Comparison of ENCODE assay signal across 1 cellular context in genomic region chr2:39437522-39438296, GRCh38.
TF ChIP-seq lines count a peak whose summit lies in the region.

No MANE protein-coding gene starts in this region.

TF ChIP-seq in HepG2, 621 proteins besides CTCF, POLR2A, EP300 and RAD21 (continued from another document and continues in another):
- TF ChIP-seq FOXP4 (CRISPR knock-in tag; IDR thresholded peaks at IDR 0.05): peak; percentile 40; the same call in 1 of the 2 replicates
- TF ChIP-seq ZFAT (CRISPR knock-in tag; conservative IDR thresholded peaks at IDR 0.05): no peak
- TF ChIP-seq YY1 (IDR thresholded peaks at IDR 0.05; ENCODE audit: insufficient read depth, insufficient replicate concordance, low read depth, low read length): no peak
- TF ChIP-seq ARID2 (CRISPR knock-in tag; IDR thresholded peaks at IDR 0.05; ENCODE audit: borderline replicate concordance): no peak
- TF ChIP-seq, protein P1, sequence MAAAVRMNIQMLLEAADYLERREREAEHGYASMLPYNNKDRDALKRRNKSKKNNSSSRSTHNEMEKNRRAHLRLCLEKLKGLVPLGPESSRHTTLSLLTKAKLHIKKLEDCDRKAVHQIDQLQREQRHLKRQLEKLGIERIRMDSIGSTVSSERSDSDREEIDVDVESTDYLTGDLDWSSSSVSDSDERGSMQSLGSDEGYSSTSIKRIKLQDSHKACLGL (CRISPR knock-in tag; IDR thresholded peaks at IDR 0.05): no peak; the same call in 1 of the 2 replicates
- no peak for TF ChIP-seq SNAPC5 (CRISPR knock-in tag; IDR thresholded peaks at IDR 0.05; ENCODE audit: borderline replicate concordance)
- no peak for TF ChIP-seq SMARCC2 (IDR thresholded peaks at IDR 0.05)
- TF ChIP-seq PBX3 (CRISPR knock-in tag; IDR thresholded peaks at IDR 0.05; ENCODE audit: borderline replicate concordance): no peak
- peak; percentile 55; the same call in 1 of the 2 replicates for TF ChIP-seq USF2 (IDR thresholded peaks at IDR 0.05; ENCODE audit: low read depth, low read length)
- TF ChIP-seq USF2 (CRISPR knock-in tag; IDR thresholded peaks at IDR 0.05; ENCODE audit: borderline replicate concordance): peak; percentile 59; the same call in 1 of the 2 replicates
- no peak for TF ChIP-seq ZNF414 (CRISPR knock-in tag; IDR thresholded peaks at IDR 0.05)
- TF ChIP-seq ZNF230 (CRISPR knock-in tag; IDR thresholded peaks at IDR 0.05): peak; percentile 85
- TF ChIP-seq, protein P2, sequence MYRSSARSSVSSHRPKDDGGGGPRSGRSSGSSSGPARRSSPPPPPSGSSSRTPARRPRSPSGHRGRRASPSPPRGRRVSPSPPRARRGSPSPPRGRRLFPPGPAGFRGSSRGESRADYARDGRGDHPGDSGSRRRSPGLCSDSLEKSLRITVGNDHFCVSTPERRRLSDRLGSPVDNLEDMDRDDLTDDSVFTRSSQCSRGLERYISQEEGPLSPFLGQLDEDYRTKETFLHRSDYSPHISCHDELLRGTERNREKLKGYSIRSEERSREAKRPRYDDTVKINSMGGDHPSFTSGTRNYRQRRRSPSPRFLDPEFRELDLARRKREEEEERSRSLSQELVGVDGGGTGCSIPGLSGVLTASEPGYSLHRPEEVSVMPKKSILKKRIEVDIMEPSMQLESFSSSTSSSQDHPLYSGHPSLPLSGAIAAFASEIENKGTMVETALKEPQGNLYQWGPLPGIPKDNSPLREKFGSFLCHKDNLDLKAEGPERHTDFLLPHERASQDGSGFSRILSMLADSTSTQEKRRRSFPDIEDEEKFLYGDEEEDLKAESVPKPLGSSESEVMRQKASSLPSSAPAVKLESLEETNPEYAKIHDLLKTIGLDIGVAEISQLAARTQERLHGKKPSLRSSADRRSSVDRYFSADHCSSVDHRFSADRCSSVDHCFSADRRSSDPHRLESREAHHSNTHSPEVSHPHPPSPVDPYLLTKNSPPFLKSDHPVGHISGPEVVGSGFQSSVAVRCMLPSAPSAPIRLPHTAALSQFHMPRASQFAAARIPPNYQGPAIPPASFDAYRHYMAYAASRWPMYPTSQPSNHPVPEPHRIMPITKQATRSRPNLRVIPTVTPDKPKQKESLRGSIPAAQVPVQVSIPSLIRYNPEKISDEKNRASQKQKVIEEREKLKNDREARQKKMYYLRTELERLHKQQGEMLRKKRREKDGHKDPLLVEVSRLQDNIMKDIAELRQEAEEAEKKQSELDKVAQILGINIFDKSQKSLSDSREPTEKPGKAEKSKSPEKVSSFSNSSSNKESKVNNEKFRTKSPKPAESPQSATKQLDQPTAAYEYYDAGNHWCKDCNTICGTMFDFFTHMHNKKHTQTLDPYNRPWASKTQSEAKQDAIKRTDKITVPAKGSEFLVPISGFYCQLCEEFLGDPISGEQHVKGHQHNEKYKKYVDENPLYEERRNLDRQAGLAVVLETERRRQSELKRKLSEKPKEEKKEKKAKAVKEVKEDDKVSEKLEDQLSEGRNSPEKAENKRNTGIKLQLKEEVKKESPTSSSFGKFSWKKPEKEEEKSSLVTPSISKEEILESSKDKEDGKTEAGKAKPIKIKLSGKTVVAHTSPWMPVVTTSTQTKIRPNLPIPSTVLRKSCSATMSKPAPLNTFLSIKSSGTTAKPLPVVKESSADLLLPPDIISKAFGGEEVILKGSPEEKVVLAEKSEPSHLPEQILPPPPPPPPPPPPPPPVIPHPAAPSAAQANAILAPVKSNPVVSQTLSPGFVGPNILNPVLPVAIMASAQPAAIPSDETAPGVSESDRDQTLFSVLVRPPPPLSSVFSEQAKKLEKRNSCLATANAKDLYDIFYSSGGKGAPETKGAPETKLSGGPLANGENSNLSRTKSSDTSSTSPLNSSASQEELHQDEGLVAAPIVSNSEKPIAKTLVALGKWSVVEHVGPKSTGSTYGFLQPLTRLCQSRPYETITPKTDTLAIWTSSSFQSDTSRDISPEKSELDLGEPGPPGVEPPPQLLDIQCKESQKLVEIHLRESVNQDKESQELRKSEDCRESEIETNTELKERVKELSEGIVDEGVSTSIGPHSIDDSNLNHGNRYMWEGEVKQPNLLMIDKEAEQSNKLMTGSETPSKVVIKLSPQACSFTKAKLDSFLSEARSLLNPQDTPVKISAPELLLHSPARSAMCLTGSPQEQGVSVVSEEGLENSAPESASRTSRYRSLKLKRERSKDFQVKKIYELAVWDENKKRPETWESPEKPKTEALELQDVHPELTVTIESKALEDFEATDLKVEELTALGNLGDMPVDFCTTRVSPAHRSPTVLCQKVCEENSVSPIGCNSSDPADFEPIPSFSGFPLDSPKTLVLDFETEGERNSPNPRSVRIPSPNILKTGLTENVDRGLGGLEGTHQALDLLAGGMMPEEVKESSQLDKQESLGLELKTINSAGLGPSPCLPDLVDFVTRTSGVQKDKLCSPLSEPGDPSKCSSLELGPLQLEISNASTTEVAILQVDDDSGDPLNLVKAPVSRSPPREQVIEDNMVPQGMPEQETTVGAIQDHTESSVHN (CRISPR knock-in tag; IDR thresholded peaks at IDR 0.05): peak; percentile 94
- TF ChIP-seq SOX6 (IDR thresholded peaks at IDR 0.05): no peak
- peak; percentile 70 for TF ChIP-seq SOX6 (CRISPR knock-in tag; IDR thresholded peaks at IDR 0.05)
- TF ChIP-seq FOXP1 (IDR thresholded peaks at IDR 0.05): no peak
- no peak for TF ChIP-seq FOXP1 (CRISPR knock-in tag; IDR thresholded peaks at IDR 0.05)
- TF ChIP-seq CBX1 (IDR thresholded peaks at IDR 0.05; ENCODE audit: low read depth): no peak
- TF ChIP-seq, protein P3, sequence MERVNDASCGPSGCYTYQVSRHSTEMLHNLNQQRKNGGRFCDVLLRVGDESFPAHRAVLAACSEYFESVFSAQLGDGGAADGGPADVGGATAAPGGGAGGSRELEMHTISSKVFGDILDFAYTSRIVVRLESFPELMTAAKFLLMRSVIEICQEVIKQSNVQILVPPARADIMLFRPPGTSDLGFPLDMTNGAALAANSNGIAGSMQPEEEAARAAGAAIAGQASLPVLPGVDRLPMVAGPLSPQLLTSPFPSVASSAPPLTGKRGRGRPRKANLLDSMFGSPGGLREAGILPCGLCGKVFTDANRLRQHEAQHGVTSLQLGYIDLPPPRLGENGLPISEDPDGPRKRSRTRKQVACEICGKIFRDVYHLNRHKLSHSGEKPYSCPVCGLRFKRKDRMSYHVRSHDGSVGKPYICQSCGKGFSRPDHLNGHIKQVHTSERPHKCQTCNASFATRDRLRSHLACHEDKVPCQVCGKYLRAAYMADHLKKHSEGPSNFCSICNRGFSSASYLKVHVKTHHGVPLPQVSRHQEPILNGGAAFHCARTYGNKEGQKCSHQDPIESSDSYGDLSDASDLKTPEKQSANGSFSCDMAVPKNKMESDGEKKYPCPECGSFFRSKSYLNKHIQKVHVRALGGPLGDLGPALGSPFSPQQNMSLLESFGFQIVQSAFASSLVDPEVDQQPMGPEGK (CRISPR knock-in tag; IDR thresholded peaks at IDR 0.05): peak; percentile 22; the same call in 1 of the 2 replicates
- peak; percentile 60 for TF ChIP-seq TEAD3 (CRISPR knock-in tag; optimal IDR thresholded peaks at IDR 0.05; ENCODE audit: borderline replicate concordance)
- TF ChIP-seq ZMYM3 (CRISPR knock-in tag; IDR thresholded peaks at IDR 0.05): peak; percentile 70
- TF ChIP-seq ZNF292 (CRISPR knock-in tag; IDR thresholded peaks at IDR 0.05; ENCODE audit: borderline replicate concordance, low read depth): no peak
- peak; percentile 23; the same call in 1 of the 2 replicates for TF ChIP-seq ATF5 (CRISPR knock-in tag; IDR thresholded peaks at IDR 0.05; ENCODE audit: low read depth)
- no peak for TF ChIP-seq AKNA (CRISPR knock-in tag; IDR thresholded peaks at IDR 0.05; ENCODE audit: borderline replicate concordance)
- TF ChIP-seq, protein P4, sequence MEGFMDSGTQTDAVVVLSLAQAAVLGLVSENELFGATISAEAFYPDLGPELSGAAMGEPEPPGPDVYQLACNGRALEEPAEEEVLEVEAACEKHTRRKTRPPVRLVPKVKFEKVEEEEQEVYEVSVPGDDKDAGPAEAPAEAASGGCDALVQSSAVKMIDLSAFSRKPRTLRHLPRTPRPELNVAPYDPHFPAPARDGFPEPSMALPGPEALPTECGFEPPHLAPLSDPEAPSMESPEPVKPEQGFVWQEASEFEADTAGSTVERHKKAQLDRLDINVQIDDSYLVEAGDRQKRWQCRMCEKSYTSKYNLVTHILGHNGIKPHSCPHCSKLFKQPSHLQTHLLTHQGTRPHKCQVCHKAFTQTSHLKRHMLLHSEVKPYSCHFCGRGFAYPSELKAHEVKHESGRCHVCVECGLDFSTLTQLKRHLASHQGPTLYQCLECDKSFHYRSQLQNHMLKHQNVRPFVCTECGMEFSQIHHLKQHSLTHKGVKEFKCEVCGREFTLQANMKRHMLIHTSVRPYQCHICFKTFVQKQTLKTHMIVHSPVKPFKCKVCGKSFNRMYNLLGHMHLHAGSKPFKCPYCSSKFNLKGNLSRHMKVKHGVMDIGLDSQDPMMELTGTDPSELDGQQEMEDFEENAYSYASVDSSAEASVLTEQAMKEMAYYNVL (CRISPR knock-in tag; IDR thresholded peaks at IDR 0.05; ENCODE audit: borderline replicate concordance): peak; percentile 56; the same call in 1 of the 2 replicates
